8 cellular contexts compared by ENCODE assay signal in the genomic region with DNA sequence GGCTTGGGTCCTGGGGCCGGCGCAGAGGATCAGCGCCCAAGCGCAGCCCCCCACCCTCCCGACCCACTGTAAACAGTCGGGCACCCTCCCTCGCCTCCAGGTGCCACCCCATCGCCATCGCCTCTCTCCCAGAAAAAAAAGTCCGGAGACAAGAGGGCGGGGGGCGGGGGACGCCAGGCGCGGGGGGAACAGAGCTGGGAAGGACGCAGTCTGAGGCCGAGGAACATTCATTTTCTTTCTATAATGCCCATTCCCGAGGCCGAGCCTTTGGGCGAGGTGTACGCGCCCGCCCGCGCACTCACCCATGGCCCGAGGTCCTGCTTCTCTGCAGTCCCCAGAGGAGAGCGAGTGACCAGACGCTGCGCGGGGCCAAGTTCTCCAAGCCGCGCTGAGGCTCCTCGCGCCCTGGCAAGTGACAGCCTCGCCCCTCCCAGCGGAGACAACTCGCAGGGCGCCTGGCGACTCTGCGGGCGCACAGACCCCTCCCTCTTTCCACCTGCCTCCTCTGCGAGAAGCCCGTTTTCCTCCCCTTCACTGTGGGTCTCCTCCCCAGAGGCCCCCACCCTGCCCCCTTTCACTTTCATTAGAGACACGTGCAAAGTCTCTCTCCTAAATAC.
DNase-seq lines count a peak whose midpoint lies in the region; ATAC-seq and TF ChIP-seq lines count a peak whose summit lies in the region.

No MANE protein-coding gene starts in this region.

- no peak overlapping the region for H3K9ac ChIP-seq in fibroblast of lung (ENCODE audit: insufficient read depth, low read length)

- H3K27ac ChIP-seq in fibroblast of lung (ENCODE audit: insufficient read depth, low read length) = no peak overlapping the region

- no peak overlapping the region for H3K27ac Mint-ChIP-seq in nephron progenitor cell

- H2AFZ ChIP-seq in fibroblast of lung (ENCODE audit: low read length) = peak overlapping the region; percentile 57

- peaks cover 24% of the 10 kb centered on the region for H3K27me3 Mint-ChIP-seq in nephron progenitor cell (ENCODE audit: low read depth, poor library complexity)

- H3K9me3 Mint-ChIP-seq in nephron progenitor cell = no peaks in the 10 kb centered on the region

- H3K4me3 Mint-ChIP-seq in nephron progenitor cell = peak overlapping the region; percentile 89

- no peak for TF ChIP-seq CTCF in fibroblast of lung (conservative IDR thresholded peaks at IDR 0.05 in 1 of 2, IDR thresholded peaks at IDR 0.05 in 1 of 2; ENCODE audit: low read depth in 1 of 2, low read length in 2 of 2)
- TF ChIP-seq CTCF in nephron progenitor cell (IDR thresholded peaks at IDR 0.05) = no peak

- H3K4me3 ChIP-seq in fibroblast of lung (replicated peaks in 1 of 4; ENCODE audit: control extremely low read depth in 1 of 4, insufficient read depth in 1 of 4, low read depth in 3 of 4, low read length in 4 of 4) = peak overlapping the region; percentile 35 to 88 (median 46)

- peak; percentile 45 for ATAC-seq in GM18520 (IDR thresholded peaks at IDR 0.05; ENCODE audit: unreplicated experiment)
- peak; percentile 62 for ATAC-seq in HG03135 (IDR thresholded peaks at IDR 0.05; ENCODE audit: unreplicated experiment)

- no peaks in the 10 kb centered on the region for H3K36me3 ChIP-seq in fibroblast of lung (ENCODE audit: control insufficient read depth, insufficient read depth, low read length)

- no peaks in the 10 kb centered on the region for H3K36me3 Mint-ChIP-seq in nephron progenitor cell (ENCODE audit: low read depth)

- H3K27me3 ChIP-seq in fibroblast of lung (ENCODE audit: control insufficient read depth, insufficient read depth, low read length) = peaks cover 10% of the 10 kb centered on the region

- H3K79me2 ChIP-seq in fibroblast of lung (ENCODE audit: control insufficient read depth, insufficient read depth, low read length) = no peaks in the 10 kb centered on the region

- peaks cover 20% of the 10 kb centered on the region for H3K4me1 Mint-ChIP-seq in nephron progenitor cell

- DNase-seq in Ammon's horn (ENCODE audit: low spot score) (peak; percentile 63), SW 1271 (lab: John Stamatoyannopoulos, UW) (peak; percentile 15 to 18), fibroblast of lung (ENCODE audit: low read depth in 2 of 2) (peak; percentile 7 to 31), nephron progenitor cell (peak; percentile 74), RKO (ENCODE audit: low spot score) (no peak)
- DNase-seq in central memory CD4-positive, alpha-beta T cell = no peak

- no peaks in the 10 kb centered on the region for H4K20me1 ChIP-seq in fibroblast of lung (ENCODE audit: control insufficient read depth, extremely low read depth, insufficient read depth, low read length)

- H3K4me1 ChIP-seq in fibroblast of lung (ENCODE audit: control insufficient read depth, extremely low read depth, insufficient read depth, low read length) = no peaks in the 10 kb centered on the region

- peak overlapping the region; percentile 49 for H3K4me2 ChIP-seq in fibroblast of lung (ENCODE audit: extremely low read depth, insufficient read depth, low read length)

- no peaks in the 10 kb centered on the region for H3K9me3 ChIP-seq in fibroblast of lung (ENCODE audit: control insufficient read depth, insufficient read depth, low read depth, low read length)

Comparison
In these comparisons a context has a peak if more than half of its experiments do, and no peak if none do; other contexts are left out.
1. DNase-seq: peak in Ammon's horn (single experiment), SW 1271 (2 of 2), fibroblast of lung (2 of 2) and nephron progenitor cell (single experiment); none in RKO (single experiment) and central memory CD4-positive, alpha-beta T cell (single experiment).